ENCODE assay signal across 13 cellular contexts in genomic region chr5:151023047-151023615, GRCh38. TPM values are rescaled to one million over a fixed set of nuclear protein-coding genes. Genes with fewer than 3 reads are reported as not detected.
A peak's percentile ranks its signal among the peaks of the same experiment; 100 is the strongest.
DNase-seq lines count a peak whose midpoint lies in the region; ATAC-seq and TF ChIP-seq lines count a peak whose summit lies in the region.
"Had no signal": no experiment of that assay in that cellular context is flagged by ENCODE, and none has a peak within 500 bp of the region (broad histone marks: within the 10 kb centered on the region; RNA-seq: fewer than 3 reads in every experiment).

No MANE protein-coding gene starts in this region.

- H3K9ac ChIP-seq in subcutaneous abdominal adipose tissue (ENCODE audit: low read length in 5 of 5), result peak overlapping the region; percentile 59 to 89 (median 70)

- H3K36me3 ChIP-seq in subcutaneous abdominal adipose tissue (ENCODE audit: control insufficient read depth in 5 of 5, insufficient read depth in 5 of 5, low read length in 5 of 5), result peaks cover 0 to 50% (median 41%) of the 10 kb centered on the region in 5 donors

- ATAC-seq in left lobe of liver (peak; percentile 53), GM18858 (IDR thresholded peaks at IDR 0.05; ENCODE audit: unreplicated experiment) (no peak)
- ATAC-seq: activated CD8-positive, alpha-beta T cell treated with anti-CD3 and anti-CD28 coated beads for 36 hours had no signal

- no peak for TF ChIP-seq CTCF in LNCaP clone FGC (IDR thresholded peaks at IDR 0.05; ENCODE audit: control insufficient read depth, extremely low read depth, insufficient read depth)

- H3K9me3 ChIP-seq in subcutaneous abdominal adipose tissue (ENCODE audit: control insufficient read depth in 5 of 5, low read length in 5 of 5), result no peaks in the 10 kb centered on the region

- H3K27me3 ChIP-seq in subcutaneous abdominal adipose tissue (ENCODE audit: control insufficient read depth in 5 of 5, insufficient read depth in 4 of 5, low read length in 5 of 5), result no peaks in the 10 kb centered on the region

- peaks cover 47 to 87% (median 82%) of the 10 kb centered on the region in 5 donors for H3K4me1 ChIP-seq in subcutaneous abdominal adipose tissue (ENCODE audit: control insufficient read depth in 5 of 5, insufficient read depth in 5 of 5, low read length in 5 of 5)

- peak overlapping the region; percentile 98 for H3K27ac ChIP-seq in subcutaneous abdominal adipose tissue (ENCODE audit: low read depth, low read length)

- H3K4me3 ChIP-seq in LNCaP clone FGC (ENCODE audit: low read depth, low read length) (no peak overlapping the region), subcutaneous abdominal adipose tissue (ENCODE audit: low read depth in 1 of 5, low read length in 5 of 5) (peak overlapping the region; percentile 83 to 95 (median 86))

- DNase-seq in LNCaP clone FGC (ENCODE audit: low read depth), result peak; percentile 94
- DNase-seq in dermis blood vessel endothelial cell, result peak; percentile 37
- DNase-seq in left lobe of liver (ENCODE audit: low spot score), result peak; percentile 90
- DNase-seq in amygdala (lab: John Stamatoyannopoulos, UW), result no peak
- DNase-seq in stimulated activated CD4-positive, alpha-beta T cell treated with anti-CD3 and anti-CD28 coated beads, Interleukin-4, amount 100 ng/mL, for 24 hours, result no peak
- no peak for DNase-seq in SIG-M5 treated with dmso at 0.1 percent for 504 hours (lab: John Stamatoyannopoulos, UW; ENCODE audit: unreplicated experiment)
- DNase-seq: activated CD8-positive, alpha-beta T cell treated with anti-CD3 and anti-CD28 coated beads for 36 hours; COR-L47; NCI-H146; SHP77 treated with DMSO at 0.1 percent for 48 hours; stimulated activated naive CD4-positive, alpha-beta T cell had no signal

RNA-seq across cellular contexts. Expression of gene GPX3, which starts 2.7 kb away (rescaled TPM):
- 16.8 and 22.8 TPM in 2 replicates for total RNA-seq in dermis blood vessel endothelial cell
- 199 TPM for total RNA-seq in left lobe of liver
- total RNA-seq: activated CD8-positive, alpha-beta T cell treated with anti-CD3 and anti-CD28 coated beads for 36 hours had no signal

RNA-seq across cellular contexts. Expression of gene TNIP1, which starts 57.7 kb away (rescaled TPM):
- total RNA-seq in dermis blood vessel endothelial cell (104 and 148 TPM in 2 replicates), left lobe of liver (74.5 TPM)

Comparison
In these comparisons a context has a peak if more than half of its experiments do, and no peak if none do; other contexts are left out.
1. DNase-seq: peak in LNCaP clone FGC (single experiment), dermis blood vessel endothelial cell (single experiment) and left lobe of liver (single experiment); none in amygdala (0 of 56), stimulated activated CD4-positive, alpha-beta T cell treated with anti-CD3 and anti-CD28 coated beads, Interleukin-4, amount 100 ng/mL, for 24 hours (single experiment) and SIG-M5 treated with dmso at 0.1 percent for 504 hours (single experiment).